ENCODE assay signal across 8 cellular contexts in genomic region chr9:73153793-73154227, GRCh38. TPM values are rescaled to one million over a fixed set of nuclear protein-coding genes. Genes with fewer than 3 reads are reported as not detected.
DNase-seq lines count a peak whose midpoint lies in the region; ATAC-seq, FAIRE-seq and TF ChIP-seq lines count a peak whose summit lies in the region.

No MANE protein-coding gene starts in this region.

- H3K27me3 ChIP-seq in astrocyte (ENCODE audit: insufficient read depth, low read length): no peaks in the 10 kb centered on the region
- H3K27me3 ChIP-seq in uterus: no peaks in the 10 kb centered on the region

- H3K27me3 Mint-ChIP-seq in activated naive CD4-positive, alpha-beta T cell treated with anti-CD3 and anti-CD28 coated beads, Interleukin-2, amount 50 U/mL, for 24 hours: no peaks in the 10 kb centered on the region
- no peaks in the 10 kb centered on the region for H3K27me3 Mint-ChIP-seq in astrocyte (ENCODE audit: low read depth, unreplicated experiment)

- peak overlapping the region; percentile 92 for H3K27ac ChIP-seq in astrocyte (ENCODE audit: low read depth, low read length)
- peak overlapping the region; percentile 74 to 89 for H3K27ac ChIP-seq in uterus

- intact Hi-C loops in uterus (cut with DNase I; ENCODE audit: low total_unique reads): no loop called here

- peaks cover 94% of the 10 kb centered on the region for H3K4me1 Mint-ChIP-seq in activated naive CD4-positive, alpha-beta T cell treated with anti-CD3 and anti-CD28 coated beads, Interleukin-2, amount 50 U/mL, for 24 hours
- peaks cover 48% of the 10 kb centered on the region for H3K4me1 Mint-ChIP-seq in astrocyte (ENCODE audit: low read depth, unreplicated experiment)

- peak; percentile 96 for FAIRE-seq in astrocyte (lab: Jason Lieb, UNC)
- FAIRE-seq in urothelium cell line (lab: Jason Lieb, UNC): no peak

- H3K9me3 ChIP-seq in astrocyte (ENCODE audit: insufficient read depth, low read depth, low read length) (no peaks in the 10 kb centered on the region), uterus (no peaks in the 10 kb centered on the region)

- H4K20me1 ChIP-seq in astrocyte (ENCODE audit: insufficient read depth, low read length): peaks cover 52% of the 10 kb centered on the region

- H3K4me2 ChIP-seq in astrocyte (ENCODE audit: low read length): peak overlapping the region; percentile 83

- TF ChIP-seq CTCF in astrocyte (IDR thresholded peaks at IDR 0.05; ENCODE audit: insufficient read depth, low read depth, low read length): no peak
- TF ChIP-seq CTCF in uterus (IDR thresholded peaks at IDR 0.05): no peak

- TF ChIP-seq POLR2A in uterus (IDR thresholded peaks at IDR 0.05): no peak

- peak overlapping the region; percentile 86 for H3K4me3 Mint-ChIP-seq in activated naive CD4-positive, alpha-beta T cell treated with anti-CD3 and anti-CD28 coated beads, Interleukin-2, amount 50 U/mL, for 24 hours
- peak overlapping the region; percentile 96 for H3K4me3 Mint-ChIP-seq in astrocyte (ENCODE audit: unreplicated experiment)

- H3K36me3 Mint-ChIP-seq in activated naive CD4-positive, alpha-beta T cell treated with anti-CD3 and anti-CD28 coated beads, Interleukin-2, amount 50 U/mL, for 24 hours: peaks cover 12% of the 10 kb centered on the region
- peaks cover 5% of the 10 kb centered on the region for H3K36me3 Mint-ChIP-seq in astrocyte (ENCODE audit: low read depth, unreplicated experiment)

- H3K36me3 ChIP-seq in astrocyte (ENCODE audit: insufficient read depth, low read length) (peaks cover 26% of the 10 kb centered on the region), uterus (no peaks in the 10 kb centered on the region)

- H3K9ac ChIP-seq in astrocyte (ENCODE audit: low read length): peak overlapping the region; percentile 95

- peak overlapping the region; percentile 95 for H3K27ac Mint-ChIP-seq in activated naive CD4-positive, alpha-beta T cell treated with anti-CD3 and anti-CD28 coated beads, Interleukin-2, amount 50 U/mL, for 24 hours
- peak overlapping the region; percentile 94 for H3K27ac Mint-ChIP-seq in astrocyte (ENCODE audit: unreplicated experiment)

- no peak for ATAC-seq in HG02763 (IDR thresholded peaks at IDR 0.05; ENCODE audit: unreplicated experiment)

- no peak for DNase-seq in activated naive CD4-positive, alpha-beta T cell treated with Interleukin-2 at 50 U/mL for 16 hours
- DNase-seq in astrocyte (ENCODE audit: low read depth) (peak; percentile 66), kidney tubule cell (ENCODE audit: low spot score) (peak; percentile 71), uterus (no peak), hepatic stellate cell (ENCODE audit: low spot score) (no peak), urothelium cell line (ENCODE audit: low spot score) (no peak)

- H2AFZ ChIP-seq in astrocyte (ENCODE audit: low read depth, low read length): no peak overlapping the region

- H3K4me1 ChIP-seq in astrocyte (ENCODE audit: insufficient read depth, low read length): peaks cover 41% of the 10 kb centered on the region
- peaks cover 0 to 25% of the 10 kb centered on the region in 2 donors for H3K4me1 ChIP-seq in uterus

- H3K4me3 ChIP-seq in astrocyte (ENCODE audit: insufficient read depth, low read depth, low read length) (peak overlapping the region; percentile 95), uterus (peak overlapping the region; percentile 39 to 42)

- H3K9me3 Mint-ChIP-seq in activated naive CD4-positive, alpha-beta T cell treated with anti-CD3 and anti-CD28 coated beads, Interleukin-2, amount 50 U/mL, for 24 hours: no peaks in the 10 kb centered on the region
- no peaks in the 10 kb centered on the region for H3K9me3 Mint-ChIP-seq in astrocyte (ENCODE audit: unreplicated experiment)

- H3K79me2 ChIP-seq in astrocyte (ENCODE audit: insufficient read depth, low read length): peaks cover 79% of the 10 kb centered on the region

RNA-seq across cellular contexts. Expression of gene ANXA1, which starts 2.1 kb away (rescaled TPM):
- total RNA-seq in astrocyte: 447 and 637 TPM in 2 replicates
- total RNA-seq in uterus: 100 to 1,000 TPM; 101 to 281 (median 187) TPM

Comparison
In these comparisons a context has a peak if more than half of its experiments do, and no peak if none do; other contexts are left out.
1. DNase-seq: peak in astrocyte (single experiment) and kidney tubule cell (single experiment); none in activated naive CD4-positive, alpha-beta T cell treated with Interleukin-2 at 50 U/mL for 16 hours (single experiment), uterus (0 of 2), hepatic stellate cell (single experiment) and urothelium cell line (single experiment).